Comparison of ENCODE assay signal across 1 cellular context in the genomic region with DNA sequence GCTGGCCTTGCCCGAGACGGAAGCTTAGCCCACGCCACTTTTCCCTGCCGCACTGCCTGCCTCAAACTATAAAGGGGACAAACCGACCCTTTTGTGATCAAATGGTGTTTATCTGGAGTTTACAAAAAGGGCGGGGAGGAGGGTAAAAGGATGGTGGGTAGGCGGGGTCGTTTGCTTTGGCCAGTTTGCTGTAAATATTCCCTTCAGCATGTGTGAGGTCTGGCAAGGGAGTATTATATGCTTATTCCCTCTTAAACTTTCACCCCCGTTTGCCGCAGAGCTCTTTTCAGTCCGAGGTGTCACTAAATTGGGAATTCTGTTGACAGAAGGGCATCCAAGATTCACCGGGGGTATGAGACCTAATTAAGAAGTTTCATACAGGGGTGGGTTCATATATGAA.
A peak's percentile ranks its signal among the peaks of the same experiment; 100 is the strongest.
TF ChIP-seq lines count a peak whose summit lies in the region.

No MANE protein-coding gene starts in this region.

TF ChIP-seq in endothelial cell of umbilical vein, 7 proteins besides CTCF, POLR2A, EP300 and RAD21:
- TF ChIP-seq GATA2 (IDR thresholded peaks at IDR 0.05; ENCODE audit: insufficient read depth, insufficient read length, low read depth, low read length) (no peak), EZH2 (IDR thresholded peaks at IDR 0.05; ENCODE audit: borderline replicate concordance, low read depth, low read length, severe bottlenecking) (peak; percentile 49), POLR2AphosphoS5 (IDR thresholded peaks at IDR 0.05; ENCODE audit: insufficient read depth, low read depth, low read length) (no peak)
